In genomic region chr3:47024932-47025331, GRCh38 we compare ENCODE assay signal across 14 cellular contexts. TPM values are rescaled to one million over a fixed set of nuclear protein-coding genes. Genes with fewer than 3 reads are reported as not detected.
DNase-seq lines count a peak whose midpoint lies in the region; ATAC-seq and TF ChIP-seq lines count a peak whose summit lies in the region.
"Had no signal": no experiment of that assay in that cellular context is flagged by ENCODE, and none has a peak within 500 bp of the region (broad histone marks: within the 10 kb centered on the region; RNA-seq: fewer than 3 reads in every experiment).

No MANE protein-coding gene starts in this region.

- H3F3A ChIP-seq in SK-N-SH (replicated peaks; ENCODE audit: insufficient read depth) (peaks cover 3% of the 10 kb centered on the region), smooth muscle cell (ENCODE audit: low read depth) (no peaks in the 10 kb centered on the region), PC-9 (ENCODE audit: insufficient read depth, low read depth) (0 out of 2 replicates have a peak, but pooled peaks cover 8% of the 10 kb centered on the region)

- POLR2A ChIA-PET in SK-N-SH (lab: Yijun Ruan, JAX) (interaction anchor here (0.6 kb wide), 1 partner anchor 11 kb away, joined by 3 read pairs; no protein-coding TSS in a partner anchor), T-cell (lab: Charles Lee) (interaction anchor here in 1 of 2 donors (0.6 kb wide), 1 partner anchor 52 kb away, joined by 3 read pairs; no protein-coding TSS in a partner anchor), PC-9 (lab: Charles Lee; ENCODE audit: unreplicated experiment) (no interaction called here)

- no TSS peak for BruUV-seq in PC-9 (replicated peaks; lab: Mats Ljungman, UMichigan)

- no peak overlapping the region for H3K4me3 Mint-ChIP-seq in T-cell
- H3K4me3 Mint-ChIP-seq: activated CD4-positive, alpha-beta T cell treated with anti-CD3 and anti-CD28 coated beads, Interleukin-2, amount 10 ng/mL, durations not matched to agents 7 days and 5 days had no signal

- no peak overlapping the region; the same call in 1 of the 2 replicates for H3K4me2 ChIP-seq in SK-N-SH
- H3K4me2 ChIP-seq in smooth muscle cell = no peak overlapping the region
- H3K4me2 ChIP-seq in PC-9 = no peak overlapping the region

- no peak overlapping the region for H2AFZ ChIP-seq in SK-N-SH (ENCODE audit: low read depth)
- H2AFZ ChIP-seq in smooth muscle cell (ENCODE audit: low read depth) = no peak overlapping the region
- no peak overlapping the region for H2AFZ ChIP-seq in PC-9

- H3K27me3 Mint-ChIP-seq in T-cell = no peaks in the 10 kb centered on the region
- H3K27me3 Mint-ChIP-seq: activated CD4-positive, alpha-beta T cell treated with anti-CD3 and anti-CD28 coated beads, Interleukin-2, amount 10 ng/mL, durations not matched to agents 7 days and 5 days had no signal

- no peak overlapping the region for H3K9ac ChIP-seq in SK-N-SH
- no peak overlapping the region for H3K9ac ChIP-seq in smooth muscle cell (ENCODE audit: low read depth)

- DNase-seq in SK-N-SH (no peak), T-cell (no peak), fibroblast of mammary gland (ENCODE audit: low read depth) (peak; percentile 33), smooth muscle cell (lab: John Stamatoyannopoulos, UW; ENCODE audit: unreplicated experiment) (no peak), PC-9 (no peak), NCI-H774 (lab: John Stamatoyannopoulos, UW) (no peak)
- DNase-seq: 8988T; activated CD4-positive, alpha-beta T cell treated with anti-CD3 and anti-CD28 coated beads, Interleukin-2, amount 10 ng/mL, durations not matched to agents 7 days and 5 days; foreskin melanocyte; NCI-H2107; trophoblast cell had no signal

- TF ChIP-seq EP300 in SK-N-SH (IDR thresholded peaks at IDR 0.05; ENCODE audit: borderline replicate concordance in 1 of 2, low read depth in 1 of 2, low read length in 1 of 2) = no peak

- H3K4me1 ChIP-seq in SK-N-SH (ENCODE audit: control insufficient read depth in 1 of 2, insufficient read depth in 2 of 2, low read depth in 1 of 2, low read length in 1 of 2) (peaks cover 0 to 3% of the 10 kb centered on the region in 2 experiments; a peak in 1 of 4 replicates), smooth muscle cell (ENCODE audit: low read depth) (no peaks in the 10 kb centered on the region), PC-9 (replicated peaks; ENCODE audit: insufficient read depth) (no peaks in the 10 kb centered on the region)

- H4K20me1 ChIP-seq in SK-N-SH (ENCODE audit: insufficient read depth) = peaks cover 25% of the 10 kb centered on the region
- H4K20me1 ChIP-seq in smooth muscle cell (ENCODE audit: low read depth) = peaks cover 89% of the 10 kb centered on the region
- H4K20me1 ChIP-seq in PC-9 (ENCODE audit: insufficient read depth) = peaks cover 6% of the 10 kb centered on the region

- no peak for TF ChIP-seq RAD21 in SK-N-SH (IDR thresholded peaks at IDR 0.05; ENCODE audit: low read length)

- no peaks in the 10 kb centered on the region for H3K9me3 Mint-ChIP-seq in T-cell
- H3K9me3 Mint-ChIP-seq: activated CD4-positive, alpha-beta T cell treated with anti-CD3 and anti-CD28 coated beads, Interleukin-2, amount 10 ng/mL, durations not matched to agents 7 days and 5 days had no signal

- CTCF ChIA-PET in SK-N-SH (lab: Yijun Ruan, JAX) (interaction anchor here (0.9 to 1.2 kb wide), 2 partner anchors 14 to 158 kb away, joined by 3 read pairs; no protein-coding TSS in a partner anchor), T-cell (lab: Charles Lee) (no interaction called here), PC-9 (lab: Charles Lee) (no interaction called here)

- H3K9me2 ChIP-seq in SK-N-SH (no peaks in the 10 kb centered on the region), PC-9 (ENCODE audit: insufficient read depth) (no peaks in the 10 kb centered on the region)

- peaks cover 23% of the 10 kb centered on the region for H3K36me3 Mint-ChIP-seq in T-cell

- H3K9me3 ChIP-seq in SK-N-SH (no peaks in the 10 kb centered on the region), smooth muscle cell (replicated peaks; ENCODE audit: low read depth) (no peaks in the 10 kb centered on the region), PC-9 (ENCODE audit: insufficient read depth, low read depth) (no peaks in the 10 kb centered on the region)

- ATAC-seq in SK-N-SH treated with all-trans-retinoic acid at 6 μM for 48 hours = peak; percentile 80
- no peak for ATAC-seq in T-cell (replicated peaks in 1 of 4)
- ATAC-seq in HG03457 (IDR thresholded peaks at IDR 0.05; ENCODE audit: unreplicated experiment) = no peak

- H3K27ac ChIP-seq in SK-N-SH (ENCODE audit: low read depth in 2 of 2, low read length in 1 of 2) (no peak overlapping the region), smooth muscle cell (ENCODE audit: low read depth) (peak overlapping the region; percentile 32), PC-9 (no peak overlapping the region)
- H3K27ac ChIP-seq: coronary artery had no signal

- H3K27me3 ChIP-seq in SK-N-SH (ENCODE audit: insufficient read depth) = no peaks in the 10 kb centered on the region
- H3K27me3 ChIP-seq in smooth muscle cell (ENCODE audit: low read depth) = no peaks in the 10 kb centered on the region
- no peaks in the 10 kb centered on the region for H3K27me3 ChIP-seq in PC-9 (ENCODE audit: insufficient read depth, low read depth)

- peaks cover 13 to 26% of the 10 kb centered on the region in 2 experiments for H3K36me3 ChIP-seq in SK-N-SH (replicated peaks in 1 of 2; ENCODE audit: control insufficient read depth in 1 of 2, insufficient read depth in 2 of 2, low read length in 1 of 2)
- H3K36me3 ChIP-seq in smooth muscle cell (ENCODE audit: low read depth) = no peaks in the 10 kb centered on the region
- 0 out of 2 replicates have a peak, but pooled peaks cover 4% of the 10 kb centered on the region for H3K36me3 ChIP-seq in PC-9 (ENCODE audit: low read depth)

- no peak overlapping the region for H3K4me3 ChIP-seq in SK-N-SH (ENCODE audit: low read depth in 2 of 2, low read length in 1 of 2)
- H3K4me3 ChIP-seq in fibroblast of mammary gland (ENCODE audit: control insufficient read depth, low read depth, low read length) = no peak overlapping the region
- no peak overlapping the region for H3K4me3 ChIP-seq in smooth muscle cell
- H3K4me3 ChIP-seq in PC-9 = no peak overlapping the region
- H3K4me3 ChIP-seq: coronary artery had no signal

- TF ChIP-seq CTCF in SK-N-SH (IDR thresholded peaks at IDR 0.05) (no peak), fibroblast of mammary gland (conservative IDR thresholded peaks at IDR 0.05; ENCODE audit: control insufficient read depth, insufficient read depth, low read depth, low read length) (no peak), smooth muscle cell (IDR thresholded peaks at IDR 0.05; ENCODE audit: borderline replicate concordance, insufficient read depth, poor library complexity, severe bottlenecking) (no peak), PC-9 (conservative IDR thresholded peaks at IDR 0.05) (no peak)

- intact Hi-C loops in PC-9 (cut with micrococcal nuclease; ENCODE audit: unreplicated experiment) = no loop called here

- H3K27ac Mint-ChIP-seq in T-cell = peak overlapping the region; percentile 5 to 26
- H3K27ac Mint-ChIP-seq: activated CD4-positive, alpha-beta T cell treated with anti-CD3 and anti-CD28 coated beads, Interleukin-2, amount 10 ng/mL, durations not matched to agents 7 days and 5 days had no signal

- H3K4me1 Mint-ChIP-seq in T-cell = peaks cover 21 to 43% (median 41%) of the 10 kb centered on the region in 3 donors

- peaks cover 80% of the 10 kb centered on the region for H3K79me2 ChIP-seq in SK-N-SH (ENCODE audit: insufficient read depth)
- H3K79me2 ChIP-seq in smooth muscle cell (ENCODE audit: low read depth) = peaks cover 28% of the 10 kb centered on the region
- no peaks in the 10 kb centered on the region for H3K79me2 ChIP-seq in PC-9 (ENCODE audit: low read depth)

TF ChIP-seq in SK-N-SH treated with all-trans-retinoic acid at 6 μM for 48 hours, 23 proteins besides CTCF, POLR2A, EP300 and RAD21 (continues in another document):
- no peak for TF ChIP-seq CSRNP3 (CRISPR knock-in tag; IDR thresholded peaks at IDR 0.05)

TF ChIP-seq in SK-N-SH, 30 proteins besides CTCF, POLR2A, EP300 and RAD21:
- TF ChIP-seq NFIC (IDR thresholded peaks at IDR 0.05; ENCODE audit: borderline replicate concordance) = no peak
- TF ChIP-seq TCF12 (IDR thresholded peaks at IDR 0.05) = no peak
- TF ChIP-seq FOSL2 (IDR thresholded peaks at IDR 0.05; ENCODE audit: borderline replicate concordance, low read depth) = no peak
- TF ChIP-seq PBX3 (IDR thresholded peaks at IDR 0.05) = no peak

RNA-seq across cellular contexts. Expression of gene NBEAL2, which starts 45.5 kb away (rescaled TPM):
- polyA plus RNA-seq in SK-N-SH (2012; rRNA removed) (15.5 and 20.3 TPM in 2 replicates), smooth muscle cell (4.1 and 26.8 TPM in 2 replicates)
- polyA plus RNA-seq in SK-N-SH (2012; cell fraction: cytosol; rRNA removed) = 2.6 and 5.5 TPM in 2 replicates
- 152 and 177 TPM in 2 replicates for polyA plus RNA-seq in SK-N-SH (2012; cell fraction: nucleus; rRNA removed)
- total RNA-seq in T-cell (100 to 1,000 TPM; 141 to 206 (median 182) TPM), smooth muscle cell (11.0 and 11.9 TPM in 2 replicates), PC-9 (2021) (69.7 and 81.0 TPM in 2 replicates)

RNA-seq across cellular contexts. Expression of gene CCDC12, which starts 48.4 kb away (rescaled TPM):
- polyA plus RNA-seq in SK-N-SH (2012; rRNA removed) (53.2 and 105 TPM in 2 replicates), smooth muscle cell (52.4 and 69.0 TPM in 2 replicates)
- 68.1 and 147 TPM in 2 replicates for polyA plus RNA-seq in SK-N-SH (2012; cell fraction: cytosol; rRNA removed)
- 66.6 and 79.5 TPM in 2 replicates for polyA plus RNA-seq in SK-N-SH (2012; cell fraction: nucleus; rRNA removed)
- total RNA-seq in T-cell (10 to 100 TPM; 66.5 to 78.4 (median 72.8) TPM), smooth muscle cell (12.5 and 23.9 TPM in 2 replicates), PC-9 (2021) (39.3 and 43.1 TPM in 2 replicates)
